Comparison of ENCODE assay signal across 21 cellular contexts in genomic region chr4:169032883-169033645, GRCh38.
"Had no signal": no experiment of that assay in that cellular context is flagged by ENCODE, and none has a peak within 500 bp of the region (broad histone marks: within the 10 kb centered on the region; RNA-seq: fewer than 3 reads in every experiment).

No MANE protein-coding gene starts in this region.

- H3K36me3 Mint-ChIP-seq: activated CD8-positive, alpha-beta memory T cell treated with anti-CD3 and anti-CD28 coated beads, Interleukin-2, amount 10 ng/mL, durations not matched to agents 7 days and 5 days; activated naive CD4-positive, alpha-beta T cell treated with anti-CD3 and anti-CD28 coated beads, Interleukin-2, amount 50 U/mL, for 72 hours had no signal

- H3K4me1 Mint-ChIP-seq: activated CD8-positive, alpha-beta memory T cell treated with anti-CD3 and anti-CD28 coated beads, Interleukin-2, amount 10 ng/mL, durations not matched to agents 7 days and 5 days; activated naive CD8-positive, alpha-beta T cell treated with anti-CD3 and anti-CD28 coated beads, Interleukin-2, amount 50 U/mL, for 24 hours; central memory CD8-positive, alpha-beta T cell had no signal

- H3K4me2 ChIP-seq: PC-9 had no signal

- H3K36me3 ChIP-seq: ascending aorta had no signal

- H3K27ac Mint-ChIP-seq: activated CD8-positive, alpha-beta memory T cell treated with anti-CD3 and anti-CD28 coated beads, Interleukin-2, amount 10 ng/mL, durations not matched to agents 7 days and 5 days; activated naive CD4-positive, alpha-beta T cell treated with anti-CD3 and anti-CD28 coated beads, Interleukin-2, amount 50 U/mL, for 72 hours; activated naive CD8-positive, alpha-beta T cell treated with anti-CD3 and anti-CD28 coated beads, Interleukin-2, amount 50 U/mL, for 24 hours; activated T-cell treated with anti-CD3 and anti-CD28 coated beads, Interleukin-2, amount 50 U/mL, for 24 hours had no signal

- H2AFZ ChIP-seq: PC-9 had no signal

- H3K27me3 ChIP-seq: ascending aorta, body of pancreas had no signal

- H3K9me3 ChIP-seq: ascending aorta, body of pancreas had no signal

- ATAC-seq: activated CD8-positive, alpha-beta memory T cell treated with anti-CD3 and anti-CD28 coated beads, Interleukin-2, amount 10 ng/mL, durations not matched to agents 7 days and 5 days; activated naive CD8-positive, alpha-beta T cell treated with anti-CD3 and anti-CD28 coated beads, Interleukin-2, amount 50 U/mL, for 24 hours had no signal

- H3K27me3 Mint-ChIP-seq: central memory CD8-positive, alpha-beta T cell had no signal

- H3K4me3 Mint-ChIP-seq: activated CD8-positive, alpha-beta memory T cell treated with anti-CD3 and anti-CD28 coated beads, Interleukin-2, amount 10 ng/mL, durations not matched to agents 7 days and 5 days; activated naive CD8-positive, alpha-beta T cell treated with anti-CD3 and anti-CD28 coated beads, Interleukin-2, amount 50 U/mL, for 24 hours; activated T-cell treated with anti-CD3 and anti-CD28 coated beads, Interleukin-2, amount 50 U/mL, for 24 hours; central memory CD8-positive, alpha-beta T cell had no signal

- H3K9me3 Mint-ChIP-seq: activated naive CD4-positive, alpha-beta T cell treated with anti-CD3 and anti-CD28 coated beads, Interleukin-2, amount 50 U/mL, for 72 hours; activated naive CD8-positive, alpha-beta T cell treated with anti-CD3 and anti-CD28 coated beads, Interleukin-2, amount 50 U/mL, for 24 hours; activated T-cell treated with anti-CD3 and anti-CD28 coated beads, Interleukin-2, amount 50 U/mL, for 24 hours; central memory CD8-positive, alpha-beta T cell had no signal

- H3K27ac ChIP-seq: ascending aorta, body of pancreas, PC-9 had no signal

- DNase-seq: activated CD4-positive, alpha-beta T cell treated with anti-CD3 and anti-CD28 coated beads for 48 hours; activated CD4-positive, alpha-beta T cell treated with anti-CD3 and anti-CD28 coated beads, Interleukin-2, amount 50 U/mL, for 48 hours; activated CD4-positive, CD25-positive, alpha-beta regulatory T cell treated with anti-CD3 and anti-CD28 coated beads, Interleukin-2, amount 50 U/mL, for 72 hours; activated CD8-positive, alpha-beta memory T cell treated with anti-CD3 and anti-CD28 coated beads, Interleukin-2, amount 10 ng/mL, durations not matched to agents 7 days and 5 days; activated effector memory CD4-positive, alpha-beta T cell treated with anti-CD3 and anti-CD28 coated beads, Interleukin-2, amount 50 U/mL, for 16 hours; activated naive CD4-positive, alpha-beta T cell treated with Interleukin-2 at 50 U/mL for 16 hours; activated naive CD8-positive, alpha-beta T cell treated with anti-CD3 and anti-CD28 coated beads, Interleukin-2, amount 50 U/mL, for 24 hours; activated T-cell treated with anti-CD3 and anti-CD28 coated beads, Interleukin-2, amount 50 U/mL, for 24 hours; amniotic stem cell; KG1; NCI-H1092; NCI-H1417 treated with DMSO at 0.1 percent for 48 hours; NCI-H1694; NCI-H2029; NCI-H510A treated with DMSO at 0.1 percent for 48 hours; PC-9; SIG-M5 had no signal

- H3K4me1 ChIP-seq: ascending aorta, body of pancreas had no signal

- H3K4me3 ChIP-seq: ascending aorta, body of pancreas, PC-9 had no signal
